Comparison of ENCODE assay signal across 1 cellular context in genomic region chr2:71000780-71001591, GRCh38.
TF ChIP-seq lines count a peak whose summit lies in the region.

No MANE protein-coding gene starts in this region.

TF ChIP-seq in HepG2, 621 proteins besides CTCF, POLR2A, EP300 and RAD21 (continued from another document and continues in another):
- TF ChIP-seq KLF6 (CRISPR knock-in tag; IDR thresholded peaks at IDR 0.05) (peak; percentile 62; the same call in 1 of the 2 replicates), RFX3 (CRISPR knock-in tag; IDR thresholded peaks at IDR 0.05) (no peak), BHLHE40 (IDR thresholded peaks at IDR 0.05; ENCODE audit: low read length) (peak; percentile 30; the same call in 1 of the 2 replicates), AFF4 (CRISPR knock-in tag; IDR thresholded peaks at IDR 0.05) (peak; percentile 74; the same call in 1 of the 2 replicates), ZNF772 (CRISPR knock-in tag; IDR thresholded peaks at IDR 0.05) (0 out of 2 replicates have a peak, but pooled peaks have one; percentile 17), LRRFIP1 (CRISPR knock-in tag; conservative IDR thresholded peaks at IDR 0.05) (0 out of 2 replicates have a peak, but pooled peaks have one; percentile 66), NFKBIZ (CRISPR knock-in tag; IDR thresholded peaks at IDR 0.05) (peak; percentile 23; the same call in 1 of the 2 replicates), GATAD2A (CRISPR knock-in tag; IDR thresholded peaks at IDR 0.05) (peak; percentile 79), FOXP4 (CRISPR knock-in tag; IDR thresholded peaks at IDR 0.05) (0 out of 2 replicates have a peak, but pooled peaks have one; percentile 30), RXRB (CRISPR knock-in tag; IDR thresholded peaks at IDR 0.05; ENCODE audit: borderline replicate concordance) (peak; percentile 50; the same call in 1 of the 2 replicates), FIP1L1 (IDR thresholded peaks at IDR 0.05; ENCODE audit: borderline replicate concordance, insufficient read depth, low read depth, low read length) (no peak), SMAD1 (CRISPR knock-in tag; IDR thresholded peaks at IDR 0.05; ENCODE audit: borderline replicate concordance, low read depth) (no peak), CEBPG (CRISPR knock-in tag; IDR thresholded peaks at IDR 0.05) (peak; percentile 5; the same call in 1 of the 2 replicates), ZSCAN21 (CRISPR knock-in tag; IDR thresholded peaks at IDR 0.05; ENCODE audit: borderline replicate concordance) (0 out of 2 replicates have a peak, but pooled peaks have one; percentile 45), ZFP36 (IDR thresholded peaks at IDR 0.05; ENCODE audit: borderline replicate concordance, low read depth, low read length, partially characterized antibody) (no peak), ZBTB10 (CRISPR knock-in tag; IDR thresholded peaks at IDR 0.05; ENCODE audit: borderline replicate concordance) (no peak), NKX3-1 (CRISPR knock-in tag; IDR thresholded peaks at IDR 0.05) (no peak), KAT7 (CRISPR knock-in tag; IDR thresholded peaks at IDR 0.05; ENCODE audit: borderline replicate concordance) (no peak), HNRNPK (IDR thresholded peaks at IDR 0.05; ENCODE audit: low read depth, low read length, poor library complexity, severe bottlenecking) (no peak), IRF9 (CRISPR knock-in tag; IDR thresholded peaks at IDR 0.05; ENCODE audit: borderline replicate concordance) (no peak), HNRNPUL1 (IDR thresholded peaks at IDR 0.05; ENCODE audit: low read depth, low read length) (no peak), GZF1 (CRISPR knock-in tag; IDR thresholded peaks at IDR 0.05) (peak; percentile 92; the same call in 1 of the 2 replicates), MED13 (CRISPR knock-in tag; IDR thresholded peaks at IDR 0.05) (no peak), HHEX (CRISPR knock-in tag; IDR thresholded peaks at IDR 0.05) (no peak), DR1 (CRISPR knock-in tag; IDR thresholded peaks at IDR 0.05) (no peak), ZNF431 (CRISPR knock-in tag; IDR thresholded peaks at IDR 0.05; ENCODE audit: borderline replicate concordance, low read depth) (no peak), ZNF558 (CRISPR knock-in tag; IDR thresholded peaks at IDR 0.05; ENCODE audit: borderline replicate concordance) (no peak), YEATS4 (CRISPR knock-in tag; IDR thresholded peaks at IDR 0.05; ENCODE audit: borderline replicate concordance) (peak; percentile 66; the same call in 1 of the 2 replicates), HINFP (CRISPR knock-in tag; IDR thresholded peaks at IDR 0.05; ENCODE audit: low read depth) (0 out of 2 replicates have a peak, but pooled peaks have one; percentile 41), TOPORS (CRISPR knock-in tag; IDR thresholded peaks at IDR 0.05) (peak; percentile 79), ZBTB7A (CRISPR knock-in tag; IDR thresholded peaks at IDR 0.05) (no peak), JUN (CRISPR knock-in tag; IDR thresholded peaks at IDR 0.05) (peak; percentile 10; the same call in 1 of the 2 replicates), ZMAT5 (CRISPR knock-in tag; IDR thresholded peaks at IDR 0.05; ENCODE audit: borderline replicate concordance, low read depth) (no peak), ZBTB26 (CRISPR knock-in tag; IDR thresholded peaks at IDR 0.05; ENCODE audit: borderline replicate concordance) (no peak), ATF3 (CRISPR knock-in tag; IDR thresholded peaks at IDR 0.05) (no peak), ZC3H4 (CRISPR knock-in tag; IDR thresholded peaks at IDR 0.05; ENCODE audit: borderline replicate concordance) (no peak), ZNF362 (CRISPR knock-in tag; IDR thresholded peaks at IDR 0.05; ENCODE audit: borderline replicate concordance) (0 out of 2 replicates have a peak, but pooled peaks have one; percentile 28)
